14 cellular contexts compared by ENCODE assay signal in the genomic region with DNA sequence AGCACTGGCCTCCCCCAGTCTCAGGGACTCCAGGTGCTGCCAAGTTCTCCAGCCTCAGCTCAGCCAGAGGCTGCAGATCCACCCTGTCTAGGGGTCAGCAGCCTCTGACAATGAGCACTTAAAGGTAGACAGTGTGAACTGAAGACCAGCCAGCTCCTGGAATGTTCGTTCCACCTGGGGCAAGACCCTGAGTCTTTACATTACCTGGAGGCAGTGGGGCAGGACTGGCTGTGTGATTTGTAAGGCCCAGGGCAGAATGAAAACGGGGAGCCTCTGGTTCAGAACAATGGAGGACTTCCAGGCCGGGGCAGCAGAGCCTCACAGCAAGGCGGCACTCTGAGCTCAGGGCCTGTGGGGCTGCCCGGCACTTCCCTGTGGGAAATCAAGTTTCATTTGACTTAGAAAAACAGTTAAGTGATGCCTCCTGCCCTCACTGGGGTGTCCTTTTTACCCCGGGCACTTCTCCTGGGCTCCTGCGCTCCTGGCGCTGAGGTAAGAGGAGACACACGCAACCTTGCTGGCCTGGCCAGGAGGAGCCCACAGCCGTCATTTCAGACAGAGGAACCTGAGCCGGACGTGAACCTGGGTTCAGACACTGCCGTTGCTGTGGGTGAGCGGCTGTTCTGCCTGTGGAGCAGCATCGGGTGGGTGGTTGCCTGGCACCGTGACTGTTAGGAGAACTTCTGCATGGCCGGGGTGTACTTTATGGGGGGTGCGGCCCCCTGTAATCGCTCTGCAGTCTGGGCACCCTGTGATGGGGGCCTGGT.
"Had no signal": no experiment of that assay in that cellular context is flagged by ENCODE, and none has a peak within 500 bp of the region (broad histone marks: within the 10 kb centered on the region; RNA-seq: fewer than 3 reads in every experiment).

No MANE protein-coding gene starts in this region.

- H3K4me1 Mint-ChIP-seq: activated naive CD8-positive, alpha-beta T cell treated with anti-CD3 and anti-CD28 coated beads, Interleukin-2, amount 10 ng/mL, durations not matched to agents 7 days and 5 days; mesothelial cell of epicardium had no signal

- H3K27ac Mint-ChIP-seq: activated naive CD8-positive, alpha-beta T cell treated with anti-CD3 and anti-CD28 coated beads, Interleukin-2, amount 10 ng/mL, durations not matched to agents 7 days and 5 days; mesothelial cell of epicardium; natural killer cell treated with Interleukin-12 subunit alpha and Interleukin-12 subunit beta and Interleukin-15 and Interleukin-18, amount 100 ng/mL, for 72 hours had no signal

- H3K36me3 Mint-ChIP-seq: activated naive CD8-positive, alpha-beta T cell treated with anti-CD3 and anti-CD28 coated beads, Interleukin-2, amount 10 ng/mL, durations not matched to agents 7 days and 5 days; brain; mesothelial cell of epicardium; natural killer cell treated with Interleukin-12 subunit alpha and Interleukin-12 subunit beta and Interleukin-15 and Interleukin-18, amount 100 ng/mL, for 72 hours had no signal

- DNase-seq: activated CD4-positive, alpha-beta T cell treated with anti-CD3 and anti-CD28 coated beads for 1 hour; activated naive CD8-positive, alpha-beta T cell treated with anti-CD3 and anti-CD28 coated beads, Interleukin-2, amount 10 ng/mL, durations not matched to agents 7 days and 5 days; colonic mucosa; left colon; stimulated activated naive CD4-positive, alpha-beta T cell; substantia nigra; tibial artery; uterus; WERI-Rb-1 had no signal

- ATAC-seq: esophagus mucosa; left colon; natural killer cell treated with Interleukin-12 subunit alpha and Interleukin-12 subunit beta and Interleukin-15 and Interleukin-18, amount 100 ng/mL, for 72 hours had no signal

- H3K27me3 Mint-ChIP-seq: activated naive CD8-positive, alpha-beta T cell treated with anti-CD3 and anti-CD28 coated beads, Interleukin-2, amount 10 ng/mL, durations not matched to agents 7 days and 5 days; central memory CD8-positive, alpha-beta T cell; natural killer cell treated with Interleukin-12 subunit alpha and Interleukin-12 subunit beta and Interleukin-15 and Interleukin-18, amount 100 ng/mL, for 72 hours had no signal

- H3K9me3 Mint-ChIP-seq: activated naive CD8-positive, alpha-beta T cell treated with anti-CD3 and anti-CD28 coated beads, Interleukin-2, amount 10 ng/mL, durations not matched to agents 7 days and 5 days; central memory CD8-positive, alpha-beta T cell; mesothelial cell of epicardium; natural killer cell treated with Interleukin-12 subunit alpha and Interleukin-12 subunit beta and Interleukin-15 and Interleukin-18, amount 100 ng/mL, for 72 hours had no signal

- H3K4me3 Mint-ChIP-seq: activated naive CD8-positive, alpha-beta T cell treated with anti-CD3 and anti-CD28 coated beads, Interleukin-2, amount 10 ng/mL, durations not matched to agents 7 days and 5 days; brain; central memory CD8-positive, alpha-beta T cell; mesothelial cell of epicardium; natural killer cell treated with Interleukin-12 subunit alpha and Interleukin-12 subunit beta and Interleukin-15 and Interleukin-18, amount 100 ng/mL, for 72 hours had no signal
